In genomic region chr16:85908444-85908843, GRCh38 we compare ENCODE assay signal across 11 cellular contexts. TPM values are rescaled to one million over a fixed set of nuclear protein-coding genes. Genes with fewer than 3 reads are reported as not detected.
DNase-seq lines count a peak whose midpoint lies in the region; ATAC-seq and TF ChIP-seq lines count a peak whose summit lies in the region.
"Had no signal": no experiment of that assay in that cellular context is flagged by ENCODE, and none has a peak within 500 bp of the region (broad histone marks: within the 10 kb centered on the region; RNA-seq: fewer than 3 reads in every experiment).

No MANE protein-coding gene starts in this region.

- intact Hi-C loops in Right ventricle myocardium superior (cut with DNase I) (no loop called here), upper lobe of right lung (cut with DNase I) (no loop called here)

- H3K36me3 ChIP-seq in right atrium auricular region (no peaks in the 10 kb centered on the region), upper lobe of right lung (no peaks in the 10 kb centered on the region), smooth muscle cell (ENCODE audit: low read depth) (no peaks in the 10 kb centered on the region)
- no peaks in the 10 kb centered on the region for H3K36me3 ChIP-seq in effector memory CD4-positive, alpha-beta T cell (ENCODE audit: control insufficient read depth, insufficient read depth, low read length)

- H3K4me3 ChIP-seq in right atrium auricular region (no peak overlapping the region), upper lobe of right lung (no peak overlapping the region), smooth muscle cell (no peak overlapping the region)
- H3K4me3 ChIP-seq in effector memory CD4-positive, alpha-beta T cell (ENCODE audit: insufficient read depth, low read depth, low read length, poor library complexity, severe bottlenecking), result no peak overlapping the region

- H3K27me3 ChIP-seq in right atrium auricular region (no peaks in the 10 kb centered on the region), upper lobe of right lung (no peaks in the 10 kb centered on the region), smooth muscle cell (ENCODE audit: low read depth) (no peaks in the 10 kb centered on the region)
- no peaks in the 10 kb centered on the region for H3K27me3 ChIP-seq in effector memory CD4-positive, alpha-beta T cell (replicated peaks; ENCODE audit: control insufficient read depth, insufficient read depth, low read length, poor library complexity, severe bottlenecking)

- peaks cover 5% of the 10 kb centered on the region for H3K4me1 Mint-ChIP-seq in T-helper 17 cell

- peaks cover 6% of the 10 kb centered on the region for H3K27me3 Mint-ChIP-seq in T-helper 17 cell

- no peak overlapping the region for H3K9ac ChIP-seq in smooth muscle cell (ENCODE audit: low read depth)

- peak overlapping the region; percentile 54 for H3K4me3 Mint-ChIP-seq in T-helper 17 cell

- TF ChIP-seq CTCF in right atrium auricular region (IDR thresholded peaks at IDR 0.05) (no peak), upper lobe of right lung (IDR thresholded peaks at IDR 0.05) (no peak), smooth muscle cell (IDR thresholded peaks at IDR 0.05; ENCODE audit: borderline replicate concordance, insufficient read depth, poor library complexity, severe bottlenecking) (no peak)

- H3K27ac ChIP-seq in right atrium auricular region, result no peak overlapping the region
- H3K27ac ChIP-seq in upper lobe of right lung, result peak overlapping the region; percentile 24
- no peak overlapping the region for H3K27ac ChIP-seq in smooth muscle cell (ENCODE audit: low read depth)
- no peak overlapping the region for H3K27ac ChIP-seq in effector memory CD4-positive, alpha-beta T cell (ENCODE audit: insufficient read depth, low read length, poor library complexity, severe bottlenecking)

- ATAC-seq in Right ventricle myocardium superior (ENCODE audit: poor library complexity), result peak; percentile 18
- ATAC-seq in HG03060 (IDR thresholded peaks at IDR 0.05; ENCODE audit: low read depth, unreplicated experiment), result peak; percentile 49
- ATAC-seq in T-helper 17 cell, result peak; percentile 56
- ATAC-seq in upper lobe of right lung, result peak; percentile 13
- ATAC-seq in GM18519 (IDR thresholded peaks at IDR 0.05; ENCODE audit: low FRiP score, unreplicated experiment), result no peak

- no peak overlapping the region for H3K27ac Mint-ChIP-seq in T-helper 17 cell

- no peaks in the 10 kb centered on the region for H3F3A ChIP-seq in smooth muscle cell (ENCODE audit: low read depth)

- no peak overlapping the region for H2AFZ ChIP-seq in smooth muscle cell (ENCODE audit: low read depth)

- H3K4me1 ChIP-seq in right atrium auricular region, result peaks cover 0 to 14% of the 10 kb centered on the region in 2 donors
- peaks cover 19% of the 10 kb centered on the region for H3K4me1 ChIP-seq in upper lobe of right lung
- peaks cover 16% of the 10 kb centered on the region for H3K4me1 ChIP-seq in smooth muscle cell (ENCODE audit: low read depth)
- H3K4me1 ChIP-seq in effector memory CD4-positive, alpha-beta T cell (ENCODE audit: control insufficient read depth, insufficient read depth, low read length, poor library complexity, severe bottlenecking), result no peaks in the 10 kb centered on the region

- no peaks in the 10 kb centered on the region for H3K36me3 Mint-ChIP-seq in T-helper 17 cell (ENCODE audit: low read depth)

- WGBS in smooth muscle cell (ENCODE audit: low lambda C conversion rate), result 90% methylated on average over 3 of the region's 3 CpGs

- H3K9me3 ChIP-seq in right atrium auricular region (no peaks in the 10 kb centered on the region), T-helper 17 cell (ENCODE audit: control insufficient read depth, low read length, poor library complexity, severe bottlenecking) (no peaks in the 10 kb centered on the region), upper lobe of right lung (no peaks in the 10 kb centered on the region), smooth muscle cell (replicated peaks; ENCODE audit: low read depth) (no peaks in the 10 kb centered on the region)
- no peaks in the 10 kb centered on the region for H3K9me3 ChIP-seq in effector memory CD4-positive, alpha-beta T cell (ENCODE audit: control insufficient read depth, low read length)

- H3K4me2 ChIP-seq in smooth muscle cell, result no peak overlapping the region

- no peaks in the 10 kb centered on the region for H3K79me2 ChIP-seq in smooth muscle cell (ENCODE audit: low read depth)

- no peak for DNase-seq in Right ventricle myocardium superior
- no peak for DNase-seq in right atrium auricular region (ENCODE audit: low spot score)
- no peak for DNase-seq in T-helper 17 cell
- no peak for DNase-seq in upper lobe of right lung
- DNase-seq in smooth muscle cell (lab: John Stamatoyannopoulos, UW; ENCODE audit: unreplicated experiment), result no peak
- no peak for DNase-seq in effector memory CD4-positive, alpha-beta T cell
- DNase-seq: AML-193, NCI-H1092 treated with DMSO at 0.1 percent for 48 hours had no signal

- no peaks in the 10 kb centered on the region for H4K20me1 ChIP-seq in smooth muscle cell (ENCODE audit: low read depth)

RNA-seq across cellular contexts. Expression of gene IRF8, which starts 9.5 kb away (rescaled TPM):
- total RNA-seq in Right ventricle myocardium superior (3.0 TPM), right atrium auricular region (10 to 100 TPM in 1 of 2 donors, 1 to 10 TPM in 1; 2.2 to 10.6 TPM), T-helper 17 cell (10 to 100 TPM in 1 of 2 donors, 1 to 10 TPM in 1; 5.4 to 22.8 TPM), upper lobe of right lung (43.1 TPM), smooth muscle cell (1.1 and 3.4 TPM in 2 replicates)
- polyA plus RNA-seq in smooth muscle cell, result 0.88 and 2.6 TPM in 2 replicates
- total RNA-seq: fibroblast of villous mesenchyme had no signal
